Comparison of ENCODE assay signal across 17 cellular contexts in genomic region chr11:14546672-14547071, GRCh38. TPM values are rescaled to one million over a fixed set of nuclear protein-coding genes. Genes with fewer than 3 reads are reported as not detected.
DNase-seq lines count a peak whose midpoint lies in the region; ATAC-seq lines count a peak whose summit lies in the region.
"Had no signal": no experiment of that assay in that cellular context is flagged by ENCODE, and none has a peak within 500 bp of the region (broad histone marks: within the 10 kb centered on the region; RNA-seq: fewer than 3 reads in every experiment).

No MANE protein-coding gene starts in this region.

- peak; percentile 73 for ATAC-seq in activated CD4-positive, alpha-beta T cell treated with anti-CD3 and anti-CD28 coated beads for 36 hours
- ATAC-seq: PC-3 had no signal

- no peaks in the 10 kb centered on the region for H3K27me3 Mint-ChIP-seq in activated CD4-positive, alpha-beta T cell treated with anti-CD3 and anti-CD28 coated beads for 36 hours
- H3K27me3 Mint-ChIP-seq in activated naive CD4-positive, alpha-beta T cell treated with anti-CD3 and anti-CD28 coated beads for 36 hours (ENCODE audit: low read depth) = no peaks in the 10 kb centered on the region
- H3K27me3 Mint-ChIP-seq: CD4-positive, alpha-beta memory T cell had no signal

- H3K27ac Mint-ChIP-seq in activated CD4-positive, alpha-beta T cell treated with anti-CD3 and anti-CD28 coated beads for 36 hours = no peak overlapping the region
- H3K27ac Mint-ChIP-seq in activated naive CD4-positive, alpha-beta T cell treated with anti-CD3 and anti-CD28 coated beads for 36 hours = peak overlapping the region; percentile 30
- H3K27ac Mint-ChIP-seq: H9 had no signal

- CTCF ChIA-PET in activated CD4-positive, alpha-beta T cell treated with anti-CD3 and anti-CD28 coated beads for 36 hours (lab: Charles Lee) = interaction anchor here (0.7 to 2.6 kb wide), 7 partner anchors 9 to 361 kb away, joined by 3 to 13 read pairs (median 4); no protein-coding TSS in a partner anchor
- CTCF ChIA-PET in activated naive CD4-positive, alpha-beta T cell treated with anti-CD3 and anti-CD28 coated beads for 36 hours (lab: Charles Lee) = interaction anchor here (0.5 to 1.4 kb wide), 3 partner anchors 10 to 361 kb away, joined by 3 read pairs; no protein-coding TSS in a partner anchor

- intact Hi-C loops in activated CD4-positive, alpha-beta T cell treated with anti-CD3 and anti-CD28 coated beads for 36 hours (cut with DNase I, micrococcal nuclease) = no loop called here
- intact Hi-C loops in activated naive CD4-positive, alpha-beta T cell treated with anti-CD3 and anti-CD28 coated beads for 36 hours (cut with micrococcal nuclease) = no loop called here

- H3K4me1 Mint-ChIP-seq in activated CD4-positive, alpha-beta T cell treated with anti-CD3 and anti-CD28 coated beads for 36 hours = peaks cover 32% of the 10 kb centered on the region
- peaks cover 36% of the 10 kb centered on the region for H3K4me1 Mint-ChIP-seq in activated naive CD4-positive, alpha-beta T cell treated with anti-CD3 and anti-CD28 coated beads for 36 hours (ENCODE audit: low read depth)

- POLR2A ChIA-PET in activated CD4-positive, alpha-beta T cell treated with anti-CD3 and anti-CD28 coated beads for 36 hours (lab: Charles Lee) = interaction anchor here (1.0 to 1.2 kb wide), 2 partner anchors 31 to 341 kb away, joined by 4 to 6 read pairs; no protein-coding TSS in a partner anchor

- H3K4me3 Mint-ChIP-seq in activated CD4-positive, alpha-beta T cell treated with anti-CD3 and anti-CD28 coated beads for 36 hours = no peak overlapping the region
- H3K4me3 Mint-ChIP-seq in activated naive CD4-positive, alpha-beta T cell treated with anti-CD3 and anti-CD28 coated beads for 36 hours = no peak overlapping the region
- H3K4me3 Mint-ChIP-seq: CD4-positive, alpha-beta memory T cell; H9 had no signal

- DNase-seq in activated CD4-positive, alpha-beta T cell treated with anti-CD3 and anti-CD28 coated beads for 36 hours = no peak
- no peak for DNase-seq in activated CD4-positive, alpha-beta T cell treated with anti-CD3 and anti-CD28 coated beads, Interleukin-2, amount 50 U/mL, for 1 hour
- no peak for DNase-seq in activated naive CD4-positive, alpha-beta T cell treated with anti-CD3 and anti-CD28 coated beads for 36 hours
- DNase-seq in activated naive CD4-positive, alpha-beta T cell treated with anti-CD3 and anti-CD28 coated beads, Interleukin-2, amount 50 U/mL, for 16 hours = no peak
- DNase-seq in putamen (ENCODE audit: low spot score) (peak; percentile 65), AML-193 (lab: John Stamatoyannopoulos, UW) (no peak)
- no peak for DNase-seq in activated effector memory CD4-positive, alpha-beta T cell treated with Interleukin-2 at 50 U/mL for 16 hours
- DNase-seq: CD4-positive, alpha-beta memory T cell; DMS153; GDM1; H9; NCI-H1048; NCI-H1436 treated with DMSO at 0.1 percent for 48 hours; NCI-H2029; NCI-H345; NCI-H526; PC-3 had no signal

- peaks cover 4% of the 10 kb centered on the region for H3K36me3 Mint-ChIP-seq in activated CD4-positive, alpha-beta T cell treated with anti-CD3 and anti-CD28 coated beads for 36 hours (ENCODE audit: low read depth)
- H3K36me3 Mint-ChIP-seq in activated naive CD4-positive, alpha-beta T cell treated with anti-CD3 and anti-CD28 coated beads for 36 hours (ENCODE audit: low read depth) = peaks cover 7% of the 10 kb centered on the region

- H3K9me3 Mint-ChIP-seq in activated CD4-positive, alpha-beta T cell treated with anti-CD3 and anti-CD28 coated beads for 36 hours (ENCODE audit: low read depth) = peaks cover 2% of the 10 kb centered on the region
- H3K9me3 Mint-ChIP-seq in activated naive CD4-positive, alpha-beta T cell treated with anti-CD3 and anti-CD28 coated beads for 36 hours = no peaks in the 10 kb centered on the region
- H3K9me3 Mint-ChIP-seq: CD4-positive, alpha-beta memory T cell; H9 had no signal

RNA-seq across cellular contexts. Expression of gene PSMA1, which starts 26.5 kb away (rescaled TPM):
- 100 to 1,000 TPM; 231 to 330 TPM for total RNA-seq in activated CD4-positive, alpha-beta T cell treated with anti-CD3 and anti-CD28 coated beads for 36 hours
- 100 to 1,000 TPM; 367 to 375 TPM for total RNA-seq in activated naive CD4-positive, alpha-beta T cell treated with anti-CD3 and anti-CD28 coated beads for 36 hours

RNA-seq across cellular contexts. Expression of gene COPB1, which starts 47.1 kb away (rescaled TPM):
- 100 to 1,000 TPM; 102 to 106 TPM for total RNA-seq in activated CD4-positive, alpha-beta T cell treated with anti-CD3 and anti-CD28 coated beads for 36 hours
- 100 to 1,000 TPM; 111 to 112 TPM for total RNA-seq in activated naive CD4-positive, alpha-beta T cell treated with anti-CD3 and anti-CD28 coated beads for 36 hours
